1 cellular context compared by ENCODE assay signal in the genomic region with DNA sequence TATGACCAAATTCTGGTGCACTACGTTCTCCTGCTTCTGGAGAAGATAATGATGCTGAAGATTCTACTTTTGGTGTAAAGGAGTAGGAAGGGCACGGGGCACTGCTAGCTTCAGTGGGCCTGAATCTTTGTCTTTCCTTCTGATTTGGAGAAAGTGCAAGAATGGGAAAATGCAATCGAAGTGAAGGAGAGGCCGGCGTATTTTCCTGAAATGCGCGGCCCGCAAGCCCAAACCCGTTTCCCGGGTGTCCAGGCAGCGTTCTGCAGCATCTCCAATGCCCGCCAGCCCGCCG.
TF ChIP-seq lines count a peak whose summit lies in the region.

No MANE protein-coding gene starts in this region.

TF ChIP-seq in H1, 55 proteins besides CTCF, POLR2A, EP300 and RAD21:
- TF ChIP-seq FOSL1 (IDR thresholded peaks at IDR 0.05; ENCODE audit: insufficient read depth, low read depth, low read length) (no peak), TAF7 (optimal IDR thresholded peaks at IDR 0.05; ENCODE audit: borderline replicate concordance, low read depth, low read length) (no peak)
- TF ChIP-seq, protein P1, sequence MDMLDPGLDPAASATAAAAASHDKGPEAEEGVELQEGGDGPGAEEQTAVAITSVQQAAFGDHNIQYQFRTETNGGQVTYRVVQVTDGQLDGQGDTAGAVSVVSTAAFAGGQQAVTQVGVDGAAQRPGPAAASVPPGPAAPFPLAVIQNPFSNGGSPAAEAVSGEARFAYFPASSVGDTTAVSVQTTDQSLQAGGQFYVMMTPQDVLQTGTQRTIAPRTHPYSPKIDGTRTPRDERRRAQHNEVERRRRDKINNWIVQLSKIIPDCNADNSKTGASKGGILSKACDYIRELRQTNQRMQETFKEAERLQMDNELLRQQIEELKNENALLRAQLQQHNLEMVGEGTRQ (IDR thresholded peaks at IDR 0.05; ENCODE audit: low read length), result no peak
- TF ChIP-seq, protein P2, sequence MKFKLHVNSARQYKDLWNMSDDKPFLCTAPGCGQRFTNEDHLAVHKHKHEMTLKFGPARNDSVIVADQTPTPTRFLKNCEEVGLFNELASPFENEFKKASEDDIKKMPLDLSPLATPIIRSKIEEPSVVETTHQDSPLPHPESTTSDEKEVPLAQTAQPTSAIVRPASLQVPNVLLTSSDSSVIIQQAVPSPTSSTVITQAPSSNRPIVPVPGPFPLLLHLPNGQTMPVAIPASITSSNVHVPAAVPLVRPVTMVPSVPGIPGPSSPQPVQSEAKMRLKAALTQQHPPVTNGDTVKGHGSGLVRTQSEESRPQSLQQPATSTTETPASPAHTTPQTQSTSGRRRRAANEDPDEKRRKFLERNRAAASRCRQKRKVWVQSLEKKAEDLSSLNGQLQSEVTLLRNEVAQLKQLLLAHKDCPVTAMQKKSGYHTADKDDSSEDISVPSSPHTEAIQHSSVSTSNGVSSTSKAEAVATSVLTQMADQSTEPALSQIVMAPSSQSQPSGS (IDR thresholded peaks at IDR 0.05; ENCODE audit: low read length), result no peak
